ENCODE assay signal across 1 cellular context in genomic region chr1:43799656-43800629, GRCh38.
TF ChIP-seq lines count a peak whose summit lies in the region.

No MANE protein-coding gene starts in this region.

TF ChIP-seq in GM23338, 12 proteins besides CTCF, POLR2A, EP300 and RAD21 (continued from another document):
- TF ChIP-seq ZNF462 (CRISPR knock-in tag; IDR thresholded peaks at IDR 0.05) (no peak), NANOG (IDR thresholded peaks at IDR 0.05; ENCODE audit: borderline replicate concordance) (no peak), ZNF114 (CRISPR knock-in tag; IDR thresholded peaks at IDR 0.05) (no peak), ETS1 (IDR thresholded peaks at IDR 0.05) (no peak)
